Comparison of ENCODE assay signal across 15 cellular contexts in genomic region chr5:97839338-97840081, GRCh38.
DNase-seq lines count a peak whose midpoint lies in the region; TF ChIP-seq lines count a peak whose summit lies in the region.
"Had no signal": no experiment of that assay in that cellular context is flagged by ENCODE, and none has a peak within 500 bp of the region (broad histone marks: within the 10 kb centered on the region; RNA-seq: fewer than 3 reads in every experiment).

No MANE protein-coding gene starts in this region.

- H3K27ac Mint-ChIP-seq in MCF 10A (ENCODE audit: low read depth, unreplicated experiment) (no peak overlapping the region), progenitor cell of endocrine pancreas (no peak overlapping the region)
- H3K27ac Mint-ChIP-seq: activated CD4-positive, alpha-beta memory T cell treated with anti-CD3 and anti-CD28 coated beads, Interleukin-2, amount 10 ng/mL, durations not matched to agents 7 days and 5 days; naive B cell had no signal

- H3K27me3 Mint-ChIP-seq in MCF 10A (ENCODE audit: insufficient read depth, unreplicated experiment) (no peaks in the 10 kb centered on the region), progenitor cell of endocrine pancreas (no peaks in the 10 kb centered on the region)
- H3K27me3 Mint-ChIP-seq: activated CD4-positive, alpha-beta memory T cell treated with anti-CD3 and anti-CD28 coated beads, Interleukin-2, amount 10 ng/mL, durations not matched to agents 7 days and 5 days had no signal

- no peaks in the 10 kb centered on the region for H3K9me3 Mint-ChIP-seq in MCF 10A (ENCODE audit: unreplicated experiment)
- no peaks in the 10 kb centered on the region for H3K9me3 Mint-ChIP-seq in progenitor cell of endocrine pancreas (ENCODE audit: low read depth)
- H3K9me3 Mint-ChIP-seq: activated CD4-positive, alpha-beta memory T cell treated with anti-CD3 and anti-CD28 coated beads, Interleukin-2, amount 10 ng/mL, durations not matched to agents 7 days and 5 days had no signal

- in situ Hi-C loops in astrocyte of the spinal cord (cut with HindIII; ENCODE audit: low sequenced_read_pairs): no loop called here

- H3K4me1 ChIP-seq in breast epithelium (no peaks in the 10 kb centered on the region), sigmoid colon (peaks cover 0 to 43% (median 5%) of the 10 kb centered on the region in 4 donors)

- CTCF ChIA-PET in MCF 10A (lab: Yijun Ruan, JAX): no interaction called here

- H3K36me3 ChIP-seq in breast epithelium: no peaks in the 10 kb centered on the region
- no peaks in the 10 kb centered on the region for H3K36me3 ChIP-seq in WERI-Rb-1
- no peaks in the 10 kb centered on the region for H3K36me3 ChIP-seq in sigmoid colon
- H3K36me3 ChIP-seq: heart left ventricle had no signal

- TF ChIP-seq POLR2A in breast epithelium (IDR thresholded peaks at IDR 0.05) (no peak), sigmoid colon (IDR thresholded peaks at IDR 0.05) (no peak)

- intact Hi-C loops in MCF 10A (cut with micrococcal nuclease) (no loop called here), breast epithelium (cut with DNase I; ENCODE audit: low total_unique reads) (loop anchor here (5.0 kb wide), 1 partner anchor 637 kb away; no protein-coding TSS in a partner anchor), sigmoid colon (cut with DNase I) (no loop called here)

- peaks cover 35% of the 10 kb centered on the region for H3K4me1 Mint-ChIP-seq in MCF 10A (ENCODE audit: insufficient read depth, unreplicated experiment)
- no peaks in the 10 kb centered on the region for H3K4me1 Mint-ChIP-seq in progenitor cell of endocrine pancreas (ENCODE audit: low read depth)
- H3K4me1 Mint-ChIP-seq: naive B cell had no signal

- TF ChIP-seq CTCF in MCF 10A (IDR thresholded peaks at IDR 0.05; ENCODE audit: unreplicated experiment) (no peak), breast epithelium (IDR thresholded peaks at IDR 0.05) (no peak), astrocyte of the spinal cord (IDR thresholded peaks at IDR 0.05; ENCODE audit: low read depth, low read length) (no peak), foreskin fibroblast (IDR thresholded peaks at IDR 0.05; ENCODE audit: low read depth, low read length) (no peak), WERI-Rb-1 (IDR thresholded peaks at IDR 0.05; ENCODE audit: low read depth, low read length) (no peak), progenitor cell of endocrine pancreas (IDR thresholded peaks at IDR 0.05; ENCODE audit: unreplicated experiment) (no peak), sigmoid colon (IDR thresholded peaks at IDR 0.05) (no peak)

- H3K4me3 Mint-ChIP-seq in MCF 10A (ENCODE audit: unreplicated experiment): no peak overlapping the region
- H3K4me3 Mint-ChIP-seq in progenitor cell of endocrine pancreas (ENCODE audit: low read depth): no peak overlapping the region
- H3K4me3 Mint-ChIP-seq: activated CD4-positive, alpha-beta memory T cell treated with anti-CD3 and anti-CD28 coated beads, Interleukin-2, amount 10 ng/mL, durations not matched to agents 7 days and 5 days; naive B cell had no signal

- TF ChIP-seq EP300 in sigmoid colon (IDR thresholded peaks at IDR 0.05): no peak

- POLR2A ChIA-PET in MCF 10A (lab: Yijun Ruan, JAX): no interaction called here

- no peaks in the 10 kb centered on the region for H3K27me3 ChIP-seq in breast epithelium
- no peaks in the 10 kb centered on the region for H3K27me3 ChIP-seq in WERI-Rb-1 (ENCODE audit: insufficient read depth, low read depth, severe bottlenecking)
- H3K27me3 ChIP-seq in sigmoid colon: no peaks in the 10 kb centered on the region
- H3K27me3 ChIP-seq: heart left ventricle had no signal

- no peaks in the 10 kb centered on the region for H3K36me3 Mint-ChIP-seq in MCF 10A (ENCODE audit: insufficient read depth, unreplicated experiment)
- H3K36me3 Mint-ChIP-seq in progenitor cell of endocrine pancreas (ENCODE audit: insufficient read depth): no peaks in the 10 kb centered on the region
- H3K36me3 Mint-ChIP-seq: naive B cell had no signal

- H3K9me3 ChIP-seq in breast epithelium (no peaks in the 10 kb centered on the region), WERI-Rb-1 (ENCODE audit: severe bottlenecking) (no peaks in the 10 kb centered on the region), sigmoid colon (no peaks in the 10 kb centered on the region)
- H3K9me3 ChIP-seq: heart left ventricle had no signal

- no TSS peak for BruUV-seq in MCF 10A (replicated peaks; lab: Mats Ljungman, UMichigan)

- H3K27ac ChIP-seq in breast epithelium (no peak overlapping the region), WERI-Rb-1 (no peak overlapping the region), sigmoid colon (no peak overlapping the region)

- H3K4me3 ChIP-seq in breast epithelium: no peak overlapping the region
- H3K4me3 ChIP-seq in astrocyte of the spinal cord (ENCODE audit: low read depth, low read length): no peak overlapping the region
- H3K4me3 ChIP-seq in foreskin fibroblast (ENCODE audit: low read depth in 1 of 2, low read length in 2 of 2): no peak overlapping the region
- H3K4me3 ChIP-seq in WERI-Rb-1 (ENCODE audit: low read depth, low read length): no peak overlapping the region
- no peak overlapping the region for H3K4me3 ChIP-seq in sigmoid colon
- H3K4me3 ChIP-seq: heart left ventricle had no signal

- WGBS in sigmoid colon, 2 donors: 81 to 88% methylated on average over 2 of the region's 2 CpGs

- DNase-seq in MCF 10A (ENCODE audit: unreplicated experiment) (peak; percentile 31), breast epithelium (ENCODE audit: low spot score in 2 of 2) (no peak), astrocyte of the spinal cord (ENCODE audit: low read depth, low spot score) (peak; percentile 45), foreskin fibroblast (peak; percentile 28 to 60), NCI-H446 treated with DMSO at 0.1 percent for 48 hours (lab: John Stamatoyannopoulos, UW) (no peak), WERI-Rb-1 (no peak), progenitor cell of endocrine pancreas (ENCODE audit: low spot score, unreplicated experiment) (no peak), sigmoid colon (no peak)
- DNase-seq: 8988T; activated CD4-positive, alpha-beta memory T cell treated with anti-CD3 and anti-CD28 coated beads, Interleukin-2, amount 10 ng/mL, durations not matched to agents 7 days and 5 days; GOT3; heart left ventricle; left colon; naive B cell; stimulated activated naive CD8-positive, alpha-beta T cell treated with anti-CD3 and anti-CD28 coated beads, Interleukin-15, Interleukin-2, amounts not matched to agents 100 U/mL and 50 U/mL, for 24 hours had no signal

Comparison
In these comparisons a context has a peak if more than half of its experiments do, and no peak if none do; other contexts are left out.
1. DNase-seq: peak in MCF 10A (single experiment), astrocyte of the spinal cord (single experiment) and foreskin fibroblast (2 of 2); none in breast epithelium (0 of 2), NCI-H446 treated with DMSO at 0.1 percent for 48 hours (single experiment), WERI-Rb-1 (single experiment), progenitor cell of endocrine pancreas (single experiment) and sigmoid colon (single experiment).